Comparison of ENCODE assay signal across 14 cellular contexts in the genomic region with DNA sequence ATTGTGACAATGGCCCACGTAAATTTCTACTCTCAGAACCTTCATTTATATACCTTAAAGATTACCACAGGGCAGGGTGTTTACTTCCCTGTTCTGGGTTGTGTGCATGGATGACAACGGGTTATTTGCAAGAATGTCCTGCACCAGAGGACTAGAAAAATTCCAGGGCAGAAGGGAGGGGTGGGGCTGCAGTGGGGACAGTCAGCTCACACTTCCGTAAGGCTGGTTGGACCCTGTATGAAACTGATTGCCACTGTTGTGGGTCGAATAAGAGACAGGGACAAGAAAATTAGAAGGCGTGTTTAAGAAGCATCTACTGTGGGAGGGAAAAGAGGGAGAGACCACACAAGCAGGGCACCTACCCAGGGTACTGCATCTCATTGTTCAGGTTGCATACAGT.
DNase-seq lines count a peak whose midpoint lies in the region; ATAC-seq and TF ChIP-seq lines count a peak whose summit lies in the region.
"Had no signal": no experiment of that assay in that cellular context is flagged by ENCODE, and none has a peak within 500 bp of the region (broad histone marks: within the 10 kb centered on the region; RNA-seq: fewer than 3 reads in every experiment).

No MANE protein-coding gene starts in this region.

- no peaks in the 10 kb centered on the region for H3K79me2 ChIP-seq in GM23338 (replicated peaks; ENCODE audit: insufficient read depth)

- H3K4me3 ChIP-seq in GM23338 (no peak overlapping the region), iPS-20b (ENCODE audit: low read length) (0 out of 2 replicates have a peak overlapping the region, but pooled peaks have one; percentile 10)
- H3K4me3 ChIP-seq: GM12878 had no signal

- H3K36me3 Mint-ChIP-seq in GM23338 (ENCODE audit: low read depth) (peaks cover 6% of the 10 kb centered on the region; the same call in 1 of the 3 replicates), osteocyte (ENCODE audit: unreplicated experiment) (no peaks in the 10 kb centered on the region), Calu3 (ENCODE audit: insufficient read depth, unreplicated experiment) (no peaks in the 10 kb centered on the region)
- H3K36me3 Mint-ChIP-seq: CD14-positive monocyte had no signal

- ATAC-seq in GM23338 = peak; percentile 26; the same call in 1 of the 3 replicates
- ATAC-seq: GM12878 had no signal

- peaks cover 3% of the 10 kb centered on the region; the same call in 1 of the 2 replicates for H3K36me3 ChIP-seq in GM23338 (ENCODE audit: insufficient read depth)
- no peaks in the 10 kb centered on the region for H3K36me3 ChIP-seq in iPS-20b (ENCODE audit: insufficient read depth, low read depth, low read length)

- no peaks in the 10 kb centered on the region for H4K20me1 ChIP-seq in GM23338 (replicated peaks; ENCODE audit: insufficient read depth)

- intact Hi-C loops in Calu3 (cut with micrococcal nuclease; ENCODE audit: unreplicated experiment) = loop anchor here (5.0 kb wide), 1 partner anchor 67 kb away; no protein-coding TSS in a partner anchor

- TF ChIP-seq CTCF in GM23338 (conservative IDR thresholded peaks at IDR 0.05; ENCODE audit: low read depth in 2 of 2) (no peak), osteocyte (IDR thresholded peaks at IDR 0.05) (no peak), Calu3 (IDR thresholded peaks at IDR 0.05; ENCODE audit: unreplicated experiment) (no peak)

- peaks cover 6% of the 10 kb centered on the region for H3K27me3 Mint-ChIP-seq in GM23338 (ENCODE audit: insufficient read depth, low read depth, poor library complexity)
- H3K27me3 Mint-ChIP-seq in osteocyte (ENCODE audit: unreplicated experiment) = peaks cover 3% of the 10 kb centered on the region
- peaks cover 11% of the 10 kb centered on the region for H3K27me3 Mint-ChIP-seq in Calu3 (ENCODE audit: unreplicated experiment)

- no peaks in the 10 kb centered on the region for H3F3A ChIP-seq in GM23338 (replicated peaks; ENCODE audit: low read depth)

- peaks cover 12% of the 10 kb centered on the region for H3K9me3 ChIP-seq in iPS-20b (ENCODE audit: insufficient read depth, low read depth, low read length)

- peaks cover 25% of the 10 kb centered on the region for H3K4me1 ChIP-seq in GM23338 (ENCODE audit: insufficient read depth)
- peaks cover 21% of the 10 kb centered on the region; the same call in 1 of the 2 replicates for H3K4me1 ChIP-seq in iPS-20b (ENCODE audit: insufficient read depth, low read length)

- peaks cover 20% of the 10 kb centered on the region for H3K9me2 ChIP-seq in GM23338 (ENCODE audit: insufficient read depth)

- DNase-seq in GM23338 (ENCODE audit: low spot score) (no peak), HuH-7 (ENCODE audit: low spot score) (peak; percentile 20), osteocyte (ENCODE audit: extremely low spot score, unreplicated experiment) (no peak), Calu3 (no peak), nucleus accumbens (lab: John Stamatoyannopoulos, UW) (no peak)
- DNase-seq in stimulated activated CD4-positive, alpha-beta T cell treated with anti-CD3 and anti-CD28 coated beads, Interleukin-12 subunit alpha, Interleukin-12 subunit beta, amount 100 ng/mL, for 4 hours = no peak
- DNase-seq: Caco-2; CD8-positive, alpha-beta memory T cell; DMS79; H7; KBM-7 had no signal

- BruUV-seq in Calu3 (replicated peaks; lab: Mats Ljungman, UMichigan) = no TSS peak

- H3K27ac Mint-ChIP-seq in GM23338 (peak overlapping the region; percentile 19; the same call in 1 of the 2 replicates), osteocyte (ENCODE audit: unreplicated experiment) (peak overlapping the region; percentile 90), Calu3 (ENCODE audit: unreplicated experiment) (no peak overlapping the region)
- H3K27ac Mint-ChIP-seq: CD8-positive, alpha-beta memory T cell had no signal

- H3K27ac ChIP-seq in GM23338 (ENCODE audit: low read depth) (no peak overlapping the region), iPS-20b (ENCODE audit: low read length) (no peak overlapping the region)

- CTCF ChIA-PET in Calu3 (lab: Charles Lee) = no interaction called here

- no peak overlapping the region for H3K9ac ChIP-seq in iPS-20b (ENCODE audit: low read depth, low read length)

- H3K4me3 Mint-ChIP-seq in GM23338 = no peak overlapping the region
- peak overlapping the region; percentile 52 for H3K4me3 Mint-ChIP-seq in osteocyte (ENCODE audit: unreplicated experiment)
- no peak overlapping the region for H3K4me3 Mint-ChIP-seq in Calu3 (ENCODE audit: low read depth, unreplicated experiment)
- H3K4me3 Mint-ChIP-seq: CD14-positive monocyte; CD8-positive, alpha-beta memory T cell had no signal

- H3K9me3 Mint-ChIP-seq in GM23338 = peaks cover 19% of the 10 kb centered on the region
- peaks cover 3% of the 10 kb centered on the region for H3K9me3 Mint-ChIP-seq in osteocyte (ENCODE audit: unreplicated experiment)
- H3K9me3 Mint-ChIP-seq in Calu3 (ENCODE audit: low read depth, unreplicated experiment) = peaks cover 8% of the 10 kb centered on the region

- H3K27me3 ChIP-seq in GM23338 (ENCODE audit: insufficient read depth) = no peaks in the 10 kb centered on the region
- H3K27me3 ChIP-seq in iPS-20b (ENCODE audit: insufficient read depth, low read length) = no peaks in the 10 kb centered on the region

- no peak overlapping the region for H3K4me2 ChIP-seq in GM23338

- H3K4me1 Mint-ChIP-seq in GM23338 (peaks cover 25% of the 10 kb centered on the region), osteocyte (ENCODE audit: unreplicated experiment) (peaks cover 53% of the 10 kb centered on the region), Calu3 (ENCODE audit: low read depth, unreplicated experiment) (no peaks in the 10 kb centered on the region)
- H3K4me1 Mint-ChIP-seq: CD8-positive, alpha-beta memory T cell had no signal

- H2AFZ ChIP-seq in GM23338 = peak overlapping the region; percentile 60; the same call in 1 of the 2 replicates

TF ChIP-seq in GM23338, 12 proteins besides CTCF, POLR2A, EP300 and RAD21 (continues in another document):
- no peak for TF ChIP-seq ZNF114 (CRISPR knock-in tag; IDR thresholded peaks at IDR 0.05)
- TF ChIP-seq, protein P1, sequence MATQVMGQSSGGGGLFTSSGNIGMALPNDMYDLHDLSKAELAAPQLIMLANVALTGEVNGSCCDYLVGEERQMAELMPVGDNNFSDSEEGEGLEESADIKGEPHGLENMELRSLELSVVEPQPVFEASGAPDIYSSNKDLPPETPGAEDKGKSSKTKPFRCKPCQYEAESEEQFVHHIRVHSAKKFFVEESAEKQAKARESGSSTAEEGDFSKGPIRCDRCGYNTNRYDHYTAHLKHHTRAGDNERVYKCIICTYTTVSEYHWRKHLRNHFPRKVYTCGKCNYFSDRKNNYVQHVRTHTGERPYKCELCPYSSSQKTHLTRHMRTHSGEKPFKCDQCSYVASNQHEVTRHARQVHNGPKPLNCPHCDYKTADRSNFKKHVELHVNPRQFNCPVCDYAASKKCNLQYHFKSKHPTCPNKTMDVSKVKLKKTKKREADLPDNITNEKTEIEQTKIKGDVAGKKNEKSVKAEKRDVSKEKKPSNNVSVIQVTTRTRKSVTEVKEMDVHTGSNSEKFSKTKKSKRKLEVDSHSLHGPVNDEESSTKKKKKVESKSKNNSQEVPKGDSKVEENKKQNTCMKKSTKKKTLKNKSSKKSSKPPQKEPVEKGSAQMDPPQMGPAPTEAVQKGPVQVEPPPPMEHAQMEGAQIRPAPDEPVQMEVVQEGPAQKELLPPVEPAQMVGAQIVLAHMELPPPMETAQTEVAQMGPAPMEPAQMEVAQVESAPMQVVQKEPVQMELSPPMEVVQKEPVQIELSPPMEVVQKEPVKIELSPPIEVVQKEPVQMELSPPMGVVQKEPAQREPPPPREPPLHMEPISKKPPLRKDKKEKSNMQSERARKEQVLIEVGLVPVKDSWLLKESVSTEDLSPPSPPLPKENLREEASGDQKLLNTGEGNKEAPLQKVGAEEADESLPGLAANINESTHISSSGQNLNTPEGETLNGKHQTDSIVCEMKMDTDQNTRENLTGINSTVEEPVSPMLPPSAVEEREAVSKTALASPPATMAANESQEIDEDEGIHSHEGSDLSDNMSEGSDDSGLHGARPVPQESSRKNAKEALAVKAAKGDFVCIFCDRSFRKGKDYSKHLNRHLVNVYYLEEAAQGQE (IDR thresholded peaks at IDR 0.05; ENCODE audit: unreplicated experiment) = no peak
- no peak for TF ChIP-seq JUNB (IDR thresholded peaks at IDR 0.05; ENCODE audit: unreplicated experiment)
